Comparison of ENCODE assay signal across 8 cellular contexts in genomic region chr10:62079885-62080559, GRCh38.
DNase-seq lines count a peak whose midpoint lies in the region; ATAC-seq and TF ChIP-seq lines count a peak whose summit lies in the region.

No MANE protein-coding gene starts in this region.

- peak; percentile 65 for ATAC-seq in GM19328 (IDR thresholded peaks at IDR 0.05; ENCODE audit: unreplicated experiment)
- ATAC-seq in HG03103 (IDR thresholded peaks at IDR 0.05; ENCODE audit: low read depth, unreplicated experiment): peak; percentile 70

- H3K4me3 Mint-ChIP-seq in chondrocyte (ENCODE audit: unreplicated experiment): no peak overlapping the region
- H3K4me3 Mint-ChIP-seq in endothelial cell (ENCODE audit: unreplicated experiment): no peak overlapping the region

- H3K27me3 Mint-ChIP-seq in chondrocyte (ENCODE audit: low read depth) (no peaks in the 10 kb centered on the region), endothelial cell (ENCODE audit: unreplicated experiment) (no peaks in the 10 kb centered on the region)

- H3K4me1 Mint-ChIP-seq in chondrocyte (ENCODE audit: low read depth) (peaks cover 95% of the 10 kb centered on the region), endothelial cell (ENCODE audit: unreplicated experiment) (no peaks in the 10 kb centered on the region)

- DNase-seq in GM10266 (ENCODE audit: extremely low spot score) (peak; percentile 25), chondrocyte (ENCODE audit: low spot score) (no peak), endothelial cell (ENCODE audit: low spot score) (no peak), NCI-H1930 (lab: John Stamatoyannopoulos, UW) (no peak), NCI-H2029 (lab: John Stamatoyannopoulos, UW) (no peak)
- DNase-seq in activated CD8-positive, alpha-beta memory T cell treated with anti-CD3 and anti-CD28 coated beads, Interleukin-2, amount 50 U/mL, for 4 hours: no peak

- TF ChIP-seq CTCF in GM10266 (IDR thresholded peaks at IDR 0.05; ENCODE audit: control insufficient read depth, insufficient read depth, low read depth, missing control alignments) (no peak), chondrocyte (IDR thresholded peaks at IDR 0.05) (no peak), endothelial cell (IDR thresholded peaks at IDR 0.05; ENCODE audit: unreplicated experiment) (no peak)

- peak overlapping the region; percentile 98 for H3K27ac Mint-ChIP-seq in chondrocyte (ENCODE audit: unreplicated experiment)
- H3K27ac Mint-ChIP-seq in endothelial cell (ENCODE audit: unreplicated experiment): no peak overlapping the region

- H3K9me3 Mint-ChIP-seq in chondrocyte (ENCODE audit: low read depth): no peaks in the 10 kb centered on the region
- H3K9me3 Mint-ChIP-seq in endothelial cell (ENCODE audit: unreplicated experiment): no peaks in the 10 kb centered on the region

- H3K36me3 Mint-ChIP-seq in chondrocyte (ENCODE audit: low read depth) (peaks cover 16% of the 10 kb centered on the region), endothelial cell (ENCODE audit: low read depth, unreplicated experiment) (no peaks in the 10 kb centered on the region)
